Comparison of ENCODE assay signal across 15 cellular contexts in the genomic region with DNA sequence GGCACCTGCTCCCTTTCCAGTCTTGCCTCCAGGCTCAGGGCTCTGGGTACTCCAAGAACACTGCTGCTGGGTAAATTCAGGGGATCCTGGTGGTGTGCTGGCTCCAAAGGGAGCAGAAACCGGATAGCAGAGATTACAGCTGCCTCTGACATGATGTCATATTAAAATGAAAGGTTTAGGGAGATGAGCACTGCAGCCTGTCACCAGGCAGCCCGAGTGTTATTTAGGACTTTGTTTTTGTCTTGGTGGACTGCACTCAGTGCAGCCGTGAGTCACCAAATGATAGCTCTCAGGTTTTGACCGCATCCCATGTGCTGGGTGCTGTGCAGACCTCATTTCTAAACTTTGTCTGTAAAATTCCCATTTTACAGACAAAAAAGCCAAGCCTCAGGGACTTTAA.
DNase-seq lines count a peak whose midpoint lies in the region; ATAC-seq and TF ChIP-seq lines count a peak whose summit lies in the region.
"Had no signal": no experiment of that assay in that cellular context is flagged by ENCODE, and none has a peak within 500 bp of the region (broad histone marks: within the 10 kb centered on the region; RNA-seq: fewer than 3 reads in every experiment).

No MANE protein-coding gene starts in this region.

- WGBS in transverse colon (ENCODE audit: low coverage in 1 of 2), 2 donors, result 48 to 100% methylated on average over 1 to 4 of the region's 4 CpGs

- H3K36me3 ChIP-seq in SJSA1 (no peaks in the 10 kb centered on the region), transverse colon (no peaks in the 10 kb centered on the region)
- H3K36me3 ChIP-seq: BE2C, gastroesophageal sphincter, thoracic aorta had no signal

- H3K27me3 ChIP-seq in SJSA1 (replicated peaks), result no peaks in the 10 kb centered on the region; the same call in 1 of the 2 replicates
- H3K27me3 ChIP-seq in transverse colon, result no peaks in the 10 kb centered on the region
- H3K27me3 ChIP-seq: BE2C had no signal

- in situ Hi-C loops in ACHN (cut with HindIII; ENCODE audit: low pct_ligation_motif_present, low pct_unique_long_range_greater_than_20kb, low sequenced_read_pairs) (no loop called here), transverse colon (cut with MboI; ENCODE audit: low pct_ligation_motif_present in 1 of 4, low pct_unique_long_range_greater_than_20kb in 1 of 4, low sequenced_read_pairs in 3 of 4) (no loop called here)

- H3K9me3 ChIP-seq in SJSA1 (replicated peaks), result no peaks in the 10 kb centered on the region
- no peaks in the 10 kb centered on the region for H3K9me3 ChIP-seq in transverse colon
- H3K9me3 ChIP-seq: BE2C, thoracic aorta had no signal

- no peak for TF ChIP-seq CTCF in foreskin fibroblast (IDR thresholded peaks at IDR 0.05; ENCODE audit: low read depth, low read length)
- TF ChIP-seq CTCF in transverse colon (IDR thresholded peaks at IDR 0.05), result no peak

- no peak for ATAC-seq in GM21576 (IDR thresholded peaks at IDR 0.05; ENCODE audit: unreplicated experiment)
- ATAC-seq: gastroesophageal sphincter had no signal

- no peak for TF ChIP-seq EP300 in transverse colon (IDR thresholded peaks at IDR 0.05; ENCODE audit: low read depth)

- no peak for TF ChIP-seq POLR2A in transverse colon (IDR thresholded peaks at IDR 0.05)

- H3K27ac ChIP-seq in SJSA1, result no peak overlapping the region
- no peak overlapping the region for H3K27ac ChIP-seq in transverse colon
- H3K27ac ChIP-seq: gastroesophageal sphincter, thoracic aorta had no signal

- peaks cover 6% of the 10 kb centered on the region for H3K4me1 ChIP-seq in SJSA1 (replicated peaks)
- H3K4me1 ChIP-seq in transverse colon, result no peaks in the 10 kb centered on the region
- H3K4me1 ChIP-seq: BE2C, gastroesophageal sphincter had no signal

- DNase-seq in ACHN (peak; percentile 54), H4 (ENCODE audit: low spot score) (peak; percentile 43), SJSA1 (ENCODE audit: low read depth in 1 of 2, low spot score in 2 of 2) (peak; percentile 18 to 46), foreskin fibroblast (peak; percentile 36 to 70), HUDEP-2 (lab: John Stamatoyannopoulos, UW; ENCODE audit: unreplicated experiment in 76 of 76) (no peak), NCI-H446 (lab: John Stamatoyannopoulos, UW) (no peak), transverse colon (no peak)
- DNase-seq: activated CD4-positive, alpha-beta T cell treated with anti-CD3 and anti-CD28 coated beads, Interleukin-2, amount 50 U/mL, for 4 hours; BE2C; immature natural killer cell; RPMI8226; stimulated activated CD4-positive, alpha-beta T cell treated with anti-CD3 and anti-CD28 coated beads, Interleukin-15, amount 100 ng/mL, for 24 hours had no signal

- H3K4me3 ChIP-seq in SJSA1 (no peak overlapping the region), foreskin fibroblast (ENCODE audit: low read depth in 1 of 2, low read length in 2 of 2) (no peak overlapping the region), transverse colon (no peak overlapping the region)
- H3K4me3 ChIP-seq: gastroesophageal sphincter, thoracic aorta had no signal

- intact Hi-C loops in transverse colon (cut with DNase I; ENCODE audit: low total_unique reads), result no loop called here

Comparison
In these comparisons a context has a peak if more than half of its experiments do, and no peak if none do; other contexts are left out.
1. DNase-seq: peak in ACHN (single experiment), H4 (single experiment), SJSA1 (2 of 2) and foreskin fibroblast (2 of 2); none in HUDEP-2 (0 of 76), NCI-H446 (0 of 2) and transverse colon (single experiment).